In genomic region chr2:45173513-45173912, GRCh38 we compare ENCODE assay signal across 11 cellular contexts.
A peak's percentile ranks its signal among the peaks of the same experiment; 100 is the strongest.
DNase-seq lines count a peak whose midpoint lies in the region; ATAC-seq and TF ChIP-seq lines count a peak whose summit lies in the region.
"Had no signal": no experiment of that assay in that cellular context is flagged by ENCODE, and none has a peak within 500 bp of the region (broad histone marks: within the 10 kb centered on the region; RNA-seq: fewer than 3 reads in every experiment).

No MANE protein-coding gene starts in this region.

- CTCF ChIA-PET in Panc1 (lab: Charles Lee) (no interaction called here), WTC11 (lab: Charles Lee) (no interaction called here)

- peaks cover 3% of the 10 kb centered on the region; the same call in 1 of the 2 replicates for H3K36me3 Mint-ChIP-seq in WTC11

- H3K27me3 ChIP-seq in Panc1 (ENCODE audit: control insufficient read depth, insufficient read depth, low read length): peaks cover 1% of the 10 kb centered on the region

- POLR2A ChIA-PET in Panc1 (lab: Charles Lee) (no interaction called here), WTC11 (lab: Charles Lee) (no interaction called here)

- peaks cover 17% of the 10 kb centered on the region for H3K4me1 Mint-ChIP-seq in WTC11

- no peak overlapping the region for H3K4me3 Mint-ChIP-seq in WTC11

- no peak overlapping the region for H3K4me3 ChIP-seq in Panc1 (ENCODE audit: low read depth in 2 of 2, low read length in 2 of 2)
- H3K4me3 ChIP-seq: dorsolateral prefrontal cortex had no signal

- TF ChIP-seq CTCF in Panc1 (IDR thresholded peaks at IDR 0.05): no peak
- no peak for TF ChIP-seq CTCF in WTC11 (IDR thresholded peaks at IDR 0.05)

- intact Hi-C loops in Panc1 (cut with micrococcal nuclease; ENCODE audit: unreplicated experiment): no loop called here

- peaks cover 51% of the 10 kb centered on the region for H3K27me3 Mint-ChIP-seq in WTC11 (ENCODE audit: low read depth)

- DNase-seq in GM04503 (ENCODE audit: low read depth): peak; percentile 86
- DNase-seq in Panc1 (ENCODE audit: low read depth, low spot score): peak; percentile 94
- peak; percentile 95 for DNase-seq in renal cortical epithelial cell (ENCODE audit: low read depth)
- DNase-seq in activated gamma-delta T cell (lab: John Stamatoyannopoulos, UW): no peak
- DNase-seq in central memory CD4-positive, alpha-beta T cell: no peak
- DNase-seq in WTC11 (ENCODE audit: low spot score): no peak
- DNase-seq: dorsolateral prefrontal cortex, KG1, occipital lobe had no signal

- H3K4me1 ChIP-seq in Panc1 (ENCODE audit: control insufficient read depth, insufficient read depth, low read length): 0 out of 2 replicates have a peak, but pooled peaks cover 2% of the 10 kb centered on the region

- no peaks in the 10 kb centered on the region for H3K36me3 ChIP-seq in Panc1 (ENCODE audit: control insufficient read depth, insufficient read depth, low read length)

- BruUV-seq in Panc1 (replicated peaks; lab: Mats Ljungman, UMichigan): no TSS peak

- H3K9me3 ChIP-seq in Panc1 (ENCODE audit: control insufficient read depth, insufficient read depth, low read depth, low read length): no peaks in the 10 kb centered on the region

- peak; percentile 67; the same call in 1 of the 2 replicates for ATAC-seq in Panc1
- ATAC-seq in esophagus mucosa: peak; percentile 85
- ATAC-seq in WTC11: no peak
- ATAC-seq in activated CD4-positive, CD25-positive, alpha-beta regulatory T cell treated with anti-CD3 and anti-CD28 coated beads, Interleukin-2, amount 50 U/mL, for 24 hours: no peak

- peaks cover 10% of the 10 kb centered on the region for H3K9me3 Mint-ChIP-seq in WTC11

- no peak overlapping the region for H3K27ac ChIP-seq in Panc1 (ENCODE audit: low read length)
- H3K27ac ChIP-seq: dorsolateral prefrontal cortex had no signal

- in situ Hi-C loops in Panc1 (cut with HindIII; ENCODE audit: low pct_unique_long_range_greater_than_20kb, low sequenced_read_pairs): no loop called here

- H3K27ac Mint-ChIP-seq in WTC11: no peak overlapping the region

TF ChIP-seq in WTC11, 78 proteins besides CTCF, POLR2A, EP300 and RAD21:
- TF ChIP-seq ZNF317 (CRISPR knock-in tag; IDR thresholded peaks at IDR 0.05; ENCODE audit: borderline replicate concordance, low read depth) (no peak), ZBTB21 (CRISPR knock-in tag; IDR thresholded peaks at IDR 0.05; ENCODE audit: borderline replicate concordance) (no peak), ATF1 (CRISPR knock-in tag; IDR thresholded peaks at IDR 0.05) (no peak), ZNF281 (CRISPR knock-in tag; IDR thresholded peaks at IDR 0.05) (no peak), ZNF532 (CRISPR knock-in tag; IDR thresholded peaks at IDR 0.05; ENCODE audit: borderline replicate concordance) (no peak), ZMAT4 (CRISPR knock-in tag; IDR thresholded peaks at IDR 0.05) (no peak), OVOL2 (CRISPR knock-in tag; IDR thresholded peaks at IDR 0.05; ENCODE audit: borderline replicate concordance) (no peak), NFE2L1 (CRISPR knock-in tag; IDR thresholded peaks at IDR 0.05) (no peak), GTF2I (CRISPR knock-in tag; conservative IDR thresholded peaks at IDR 0.05) (no peak), ZNF219 (CRISPR knock-in tag; IDR thresholded peaks at IDR 0.05; ENCODE audit: borderline replicate concordance) (no peak), PRRX2 (CRISPR knock-in tag; IDR thresholded peaks at IDR 0.05) (no peak), JUN (CRISPR knock-in tag; IDR thresholded peaks at IDR 0.05) (no peak), NR2C2 (CRISPR knock-in tag; IDR thresholded peaks at IDR 0.05) (no peak)
- TF ChIP-seq, protein P1, sequence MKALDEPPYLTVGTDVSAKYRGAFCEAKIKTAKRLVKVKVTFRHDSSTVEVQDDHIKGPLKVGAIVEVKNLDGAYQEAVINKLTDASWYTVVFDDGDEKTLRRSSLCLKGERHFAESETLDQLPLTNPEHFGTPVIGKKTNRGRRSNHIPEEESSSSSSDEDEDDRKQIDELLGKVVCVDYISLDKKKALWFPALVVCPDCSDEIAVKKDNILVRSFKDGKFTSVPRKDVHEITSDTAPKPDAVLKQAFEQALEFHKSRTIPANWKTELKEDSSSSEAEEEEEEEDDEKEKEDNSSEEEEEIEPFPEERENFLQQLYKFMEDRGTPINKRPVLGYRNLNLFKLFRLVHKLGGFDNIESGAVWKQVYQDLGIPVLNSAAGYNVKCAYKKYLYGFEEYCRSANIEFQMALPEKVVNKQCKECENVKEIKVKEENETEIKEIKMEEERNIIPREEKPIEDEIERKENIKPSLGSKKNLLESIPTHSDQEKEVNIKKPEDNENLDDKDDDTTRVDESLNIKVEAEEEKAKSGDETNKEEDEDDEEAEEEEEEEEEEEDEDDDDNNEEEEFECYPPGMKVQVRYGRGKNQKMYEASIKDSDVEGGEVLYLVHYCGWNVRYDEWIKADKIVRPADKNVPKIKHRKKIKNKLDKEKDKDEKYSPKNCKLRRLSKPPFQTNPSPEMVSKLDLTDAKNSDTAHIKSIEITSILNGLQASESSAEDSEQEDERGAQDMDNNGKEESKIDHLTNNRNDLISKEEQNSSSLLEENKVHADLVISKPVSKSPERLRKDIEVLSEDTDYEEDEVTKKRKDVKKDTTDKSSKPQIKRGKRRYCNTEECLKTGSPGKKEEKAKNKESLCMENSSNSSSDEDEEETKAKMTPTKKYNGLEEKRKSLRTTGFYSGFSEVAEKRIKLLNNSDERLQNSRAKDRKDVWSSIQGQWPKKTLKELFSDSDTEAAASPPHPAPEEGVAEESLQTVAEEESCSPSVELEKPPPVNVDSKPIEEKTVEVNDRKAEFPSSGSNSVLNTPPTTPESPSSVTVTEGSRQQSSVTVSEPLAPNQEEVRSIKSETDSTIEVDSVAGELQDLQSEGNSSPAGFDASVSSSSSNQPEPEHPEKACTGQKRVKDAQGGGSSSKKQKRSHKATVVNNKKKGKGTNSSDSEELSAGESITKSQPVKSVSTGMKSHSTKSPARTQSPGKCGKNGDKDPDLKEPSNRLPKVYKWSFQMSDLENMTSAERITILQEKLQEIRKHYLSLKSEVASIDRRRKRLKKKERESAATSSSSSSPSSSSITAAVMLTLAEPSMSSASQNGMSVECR (CRISPR knock-in tag; IDR thresholded peaks at IDR 0.05; ENCODE audit: borderline replicate concordance): no peak

Comparison
In these comparisons a context has a peak if more than half of its experiments do, and no peak if none do; other contexts are left out.
1. DNase-seq: peak in GM04503 (single experiment), Panc1 (single experiment) and renal cortical epithelial cell (single experiment); none in activated gamma-delta T cell (single experiment), central memory CD4-positive, alpha-beta T cell (single experiment) and WTC11 (single experiment).
2. ATAC-seq: peak in Panc1 (single experiment) and esophagus mucosa (single experiment); none in WTC11 (single experiment) and activated CD4-positive, CD25-positive, alpha-beta regulatory T cell treated with anti-CD3 and anti-CD28 coated beads, Interleukin-2, amount 50 U/mL, for 24 hours (0 of 2).